In the genomic region with DNA sequence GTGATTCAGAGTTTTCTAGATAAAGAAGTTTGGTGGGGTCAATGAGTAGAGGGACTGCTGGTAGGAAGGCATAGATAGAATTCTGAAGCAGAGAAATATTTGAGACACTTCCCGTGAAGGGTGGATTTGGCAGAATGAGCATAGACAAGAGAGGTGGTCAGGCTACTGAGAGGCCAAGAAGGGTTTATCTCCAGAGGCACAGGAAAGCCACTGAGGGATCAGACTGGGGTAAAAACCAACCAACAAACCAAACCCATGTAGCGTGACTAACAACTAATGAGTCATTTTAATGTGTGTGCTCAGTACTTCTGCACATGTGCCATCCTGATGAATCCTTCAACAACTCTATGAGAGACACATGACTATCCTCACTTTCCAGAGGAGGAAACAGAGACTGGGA, we compare ENCODE assay signal across 1 cellular context.
TF ChIP-seq lines count a peak whose summit lies in the region.

No MANE protein-coding gene starts in this region.

TF ChIP-seq in SK-N-SH treated with all-trans-retinoic acid at 6 μM for 48 hours, 23 proteins besides CTCF, POLR2A, EP300 and RAD21 (continued from another document):
- TF ChIP-seq, protein P1, sequence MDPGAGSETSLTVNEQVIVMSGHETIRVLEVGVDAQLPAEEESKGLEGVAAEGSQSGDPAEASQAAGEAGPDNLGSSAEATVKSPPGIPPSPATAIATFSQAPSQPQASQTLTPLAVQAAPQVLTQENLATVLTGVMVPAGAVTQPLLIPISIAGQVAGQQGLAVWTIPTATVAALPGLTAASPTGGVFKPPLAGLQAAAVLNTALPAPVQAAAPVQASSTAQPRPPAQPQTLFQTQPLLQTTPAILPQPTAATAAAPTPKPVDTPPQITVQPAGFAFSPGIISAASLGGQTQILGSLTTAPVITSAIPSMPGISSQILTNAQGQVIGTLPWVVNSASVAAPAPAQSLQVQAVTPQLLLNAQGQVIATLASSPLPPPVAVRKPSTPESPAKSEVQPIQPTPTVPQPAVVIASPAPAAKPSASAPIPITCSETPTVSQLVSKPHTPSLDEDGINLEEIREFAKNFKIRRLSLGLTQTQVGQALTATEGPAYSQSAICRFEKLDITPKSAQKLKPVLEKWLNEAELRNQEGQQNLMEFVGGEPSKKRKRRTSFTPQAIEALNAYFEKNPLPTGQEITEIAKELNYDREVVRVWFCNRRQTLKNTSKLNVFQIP (CRISPR knock-in tag; IDR thresholded peaks at IDR 0.05; ENCODE audit: borderline replicate concordance, low read depth) = no peak
- TF ChIP-seq ZC3H10 (CRISPR knock-in tag; IDR thresholded peaks at IDR 0.05) = no peak
